1 cellular context compared by ENCODE assay signal in the genomic region with DNA sequence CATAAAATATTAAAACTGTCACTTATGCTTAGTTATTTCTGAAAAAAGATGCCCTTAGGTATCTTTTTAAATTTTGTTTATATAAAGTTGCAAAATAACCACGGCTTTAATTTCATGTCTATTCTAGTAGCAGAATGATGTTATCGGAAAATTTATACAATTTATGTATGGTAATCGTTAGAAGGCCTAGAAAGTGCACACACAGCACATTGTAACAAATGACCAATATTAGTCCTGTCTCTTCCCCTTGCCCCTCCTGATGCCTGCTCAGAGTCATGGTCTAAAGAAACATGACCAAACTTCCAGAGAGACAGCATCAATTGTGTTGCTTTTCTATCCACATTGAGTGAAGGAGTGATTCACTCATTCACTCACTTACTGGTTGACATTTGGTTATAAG.
A peak's percentile ranks its signal among the peaks of the same experiment; 100 is the strongest.
TF ChIP-seq lines count a peak whose summit lies in the region.

No MANE protein-coding gene starts in this region.

TF ChIP-seq in HepG2, 621 proteins besides CTCF, POLR2A, EP300 and RAD21:
- TF ChIP-seq IKZF1 (IDR thresholded peaks at IDR 0.05) (no peak), TP53 (CRISPR knock-in tag; conservative IDR thresholded peaks at IDR 0.05) (no peak), ATF5 (CRISPR knock-in tag; IDR thresholded peaks at IDR 0.05; ENCODE audit: low read depth) (no peak), ZNF317 (CRISPR knock-in tag; IDR thresholded peaks at IDR 0.05) (no peak), ZNF205 (CRISPR knock-in tag; IDR thresholded peaks at IDR 0.05) (no peak), MTERF4 (CRISPR knock-in tag; IDR thresholded peaks at IDR 0.05) (no peak), HES4 (CRISPR knock-in tag; IDR thresholded peaks at IDR 0.05; ENCODE audit: borderline replicate concordance) (no peak), RARG (CRISPR knock-in tag; IDR thresholded peaks at IDR 0.05; ENCODE audit: low read depth) (no peak), MAFF (IDR thresholded peaks at IDR 0.05; ENCODE audit: low read depth, low read length) (peak; percentile 58; the same call in 1 of the 2 replicates), MAFK (conservative IDR thresholded peaks at IDR 0.05 in 1 of 2, IDR thresholded peaks at IDR 0.05 in 1 of 2; ENCODE audit: low read length in 2 of 2) (peak; percentile 70 to 84)
